1 cellular context compared by ENCODE assay signal in genomic region chr5:122078116-122078865, GRCh38.
TF ChIP-seq lines count a peak whose summit lies in the region.

TSS of gene LOX (minus strand) at chr5:122078259. CDS start at chr5:122077985, 274 bp downstream.

TF ChIP-seq in HepG2, 621 proteins besides CTCF, POLR2A, EP300 and RAD21 (continued from another document):
- peak; percentile 36; the same call in 1 of the 2 replicates for TF ChIP-seq ZNF414 (CRISPR knock-in tag; IDR thresholded peaks at IDR 0.05)
- TF ChIP-seq SKIL (CRISPR knock-in tag; IDR thresholded peaks at IDR 0.05; ENCODE audit: borderline replicate concordance), result peak; percentile 21; the same call in 1 of the 2 replicates
- no peak for TF ChIP-seq ZFP36L1 (CRISPR knock-in tag; IDR thresholded peaks at IDR 0.05)
- no peak for TF ChIP-seq KLF15 (CRISPR knock-in tag; IDR thresholded peaks at IDR 0.05; ENCODE audit: borderline replicate concordance)
- no peak for TF ChIP-seq USF2 (IDR thresholded peaks at IDR 0.05; ENCODE audit: low read depth, low read length)
- TF ChIP-seq USF2 (CRISPR knock-in tag; IDR thresholded peaks at IDR 0.05; ENCODE audit: borderline replicate concordance), result no peak
- TF ChIP-seq PATZ1 (CRISPR knock-in tag; IDR thresholded peaks at IDR 0.05), result peak; percentile 78
- TF ChIP-seq POLR2G (IDR thresholded peaks at IDR 0.05; ENCODE audit: low read depth, low read length), result peak; percentile 66
- 0 out of 2 replicates have a peak, but pooled peaks have one; percentile 42 for TF ChIP-seq SIN3A (IDR thresholded peaks at IDR 0.05; ENCODE audit: borderline replicate concordance, low read depth, low read length)
- peak; percentile 44; the same call in 1 of the 2 replicates for TF ChIP-seq TARDBP (CRISPR knock-in tag; IDR thresholded peaks at IDR 0.05)
- TF ChIP-seq NR2F6 (IDR thresholded peaks at IDR 0.05), result no peak
- peak; percentile 54; the same call in 1 of the 2 replicates for TF ChIP-seq NR2F6 (CRISPR knock-in tag; IDR thresholded peaks at IDR 0.05)
- no peak for TF ChIP-seq NR2C2 (CRISPR knock-in tag; IDR thresholded peaks at IDR 0.05; ENCODE audit: borderline replicate concordance)
- TF ChIP-seq HDAC2 (CRISPR knock-in tag; IDR thresholded peaks at IDR 0.05), result peak; percentile 65
- peak; percentile 52; the same call in 1 of the 2 replicates for TF ChIP-seq POLR2AphosphoS5 (IDR thresholded peaks at IDR 0.05; ENCODE audit: low read depth, low read length)
- TF ChIP-seq SOX13 (IDR thresholded peaks at IDR 0.05), result peak; percentile 50; the same call in 1 of the 2 replicates
- no peak; a peak in 1 of 4 replicates for TF ChIP-seq SOX13 (CRISPR knock-in tag; conservative IDR thresholded peaks at IDR 0.05 in 1 of 2, IDR thresholded peaks at IDR 0.05 in 1 of 2)
- no peak for TF ChIP-seq SRF (IDR thresholded peaks at IDR 0.05; ENCODE audit: low read depth, low read length)
- TF ChIP-seq CBX1 (IDR thresholded peaks at IDR 0.05; ENCODE audit: low read depth), result peak; percentile 67
- peak; percentile 10; the same call in 1 of the 2 replicates for TF ChIP-seq UBTF (CRISPR knock-in tag; IDR thresholded peaks at IDR 0.05)
- peak; percentile 57 for TF ChIP-seq DRAP1 (CRISPR knock-in tag; IDR thresholded peaks at IDR 0.05)
- TF ChIP-seq ASH2L (IDR thresholded peaks at IDR 0.05; ENCODE audit: insufficient read length, low read depth, low read length), result peak; percentile 21
- TF ChIP-seq MIXL1 (CRISPR knock-in tag; IDR thresholded peaks at IDR 0.05), result peak; percentile 54; the same call in 1 of the 2 replicates
- TF ChIP-seq ZNF749 (CRISPR knock-in tag; IDR thresholded peaks at IDR 0.05; ENCODE audit: borderline replicate concordance), result 0 out of 2 replicates have a peak, but pooled peaks have one; percentile 11
- peak; percentile 35; the same call in 1 of the 2 replicates for TF ChIP-seq ETV5 (CRISPR knock-in tag; IDR thresholded peaks at IDR 0.05; ENCODE audit: borderline replicate concordance)
- 0 out of 2 replicates have a peak, but pooled peaks have one; percentile 68 for TF ChIP-seq NFATC3 (CRISPR knock-in tag; IDR thresholded peaks at IDR 0.05)
- TF ChIP-seq ZNF879 (CRISPR knock-in tag; IDR thresholded peaks at IDR 0.05), result peak; percentile 44; the same call in 1 of the 2 replicates
- TF ChIP-seq GATAD2A (CRISPR knock-in tag; IDR thresholded peaks at IDR 0.05), result 0 out of 2 replicates have a peak, but pooled peaks have one; percentile 16
- TF ChIP-seq ZNF230 (CRISPR knock-in tag; IDR thresholded peaks at IDR 0.05), result peak; percentile 11; the same call in 1 of the 2 replicates
- no peak for TF ChIP-seq TCF7 (IDR thresholded peaks at IDR 0.05; ENCODE audit: low read depth)
- peak; percentile 71; the same call in 1 of the 2 replicates for TF ChIP-seq ZNF431 (CRISPR knock-in tag; IDR thresholded peaks at IDR 0.05; ENCODE audit: borderline replicate concordance, low read depth)
- TF ChIP-seq TFDP1 (CRISPR knock-in tag; IDR thresholded peaks at IDR 0.05; ENCODE audit: borderline replicate concordance), result peak; percentile 50
- 0 out of 2 replicates have a peak, but pooled peaks have one; percentile 1 for TF ChIP-seq ZNF691 (CRISPR knock-in tag; IDR thresholded peaks at IDR 0.05; ENCODE audit: borderline replicate concordance, low read depth)
- TF ChIP-seq HNRNPK (IDR thresholded peaks at IDR 0.05; ENCODE audit: low read depth, low read length, poor library complexity, severe bottlenecking), result peak; percentile 20
- no peak for TF ChIP-seq ZNF672 (CRISPR knock-in tag; IDR thresholded peaks at IDR 0.05)
- TF ChIP-seq ZNF746 (CRISPR knock-in tag; IDR thresholded peaks at IDR 0.05), result peak; percentile 26; the same call in 1 of the 2 replicates
